Comparison of ENCODE assay signal across 1 cellular context in the genomic region with DNA sequence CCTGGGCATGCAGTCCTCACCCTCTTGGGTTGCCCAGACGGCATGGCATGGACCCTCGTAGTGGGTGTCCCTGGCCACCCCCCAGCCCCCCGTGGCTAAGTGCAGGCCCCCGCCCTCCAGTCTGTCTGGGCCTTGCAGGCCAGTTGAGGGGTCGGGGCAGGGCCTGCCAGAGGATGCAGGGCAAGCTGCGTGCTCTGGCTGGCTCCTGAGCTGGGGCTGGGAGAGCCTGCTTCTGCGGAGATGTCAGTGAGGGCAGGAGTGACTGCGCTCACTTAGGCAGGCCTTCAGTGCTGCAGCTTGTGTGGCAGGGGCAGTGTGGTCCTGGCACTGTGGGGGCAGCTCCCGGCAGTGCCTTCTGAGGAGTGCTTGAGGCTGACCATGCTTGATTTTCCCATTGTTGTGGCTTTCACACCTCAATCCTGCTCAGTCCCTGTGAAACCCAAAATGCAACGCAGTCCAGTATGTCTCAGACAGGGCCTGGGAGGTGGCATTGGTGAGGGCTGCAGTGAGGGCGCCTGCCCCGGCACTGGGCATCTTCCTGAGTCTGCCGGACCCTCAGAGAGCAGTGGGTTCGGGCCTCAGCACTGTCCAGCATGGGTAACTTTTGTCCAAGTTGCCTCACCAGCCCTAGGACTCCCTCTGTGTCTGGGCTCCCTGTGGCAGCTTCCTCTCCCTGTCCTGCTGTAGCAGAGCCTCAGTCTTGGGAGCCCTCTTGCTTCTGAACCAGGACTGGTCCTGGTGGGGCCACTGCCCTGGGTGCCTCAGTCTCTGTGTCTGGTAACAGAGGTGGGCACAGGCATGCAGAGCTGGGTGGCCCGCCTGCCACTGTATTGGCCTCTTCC.
TF ChIP-seq lines count a peak whose summit lies in the region.

No MANE protein-coding gene starts in this region.

TF ChIP-seq in HepG2, 621 proteins besides CTCF, POLR2A, EP300 and RAD21 (continued from another document):
- TF ChIP-seq, protein P1, sequence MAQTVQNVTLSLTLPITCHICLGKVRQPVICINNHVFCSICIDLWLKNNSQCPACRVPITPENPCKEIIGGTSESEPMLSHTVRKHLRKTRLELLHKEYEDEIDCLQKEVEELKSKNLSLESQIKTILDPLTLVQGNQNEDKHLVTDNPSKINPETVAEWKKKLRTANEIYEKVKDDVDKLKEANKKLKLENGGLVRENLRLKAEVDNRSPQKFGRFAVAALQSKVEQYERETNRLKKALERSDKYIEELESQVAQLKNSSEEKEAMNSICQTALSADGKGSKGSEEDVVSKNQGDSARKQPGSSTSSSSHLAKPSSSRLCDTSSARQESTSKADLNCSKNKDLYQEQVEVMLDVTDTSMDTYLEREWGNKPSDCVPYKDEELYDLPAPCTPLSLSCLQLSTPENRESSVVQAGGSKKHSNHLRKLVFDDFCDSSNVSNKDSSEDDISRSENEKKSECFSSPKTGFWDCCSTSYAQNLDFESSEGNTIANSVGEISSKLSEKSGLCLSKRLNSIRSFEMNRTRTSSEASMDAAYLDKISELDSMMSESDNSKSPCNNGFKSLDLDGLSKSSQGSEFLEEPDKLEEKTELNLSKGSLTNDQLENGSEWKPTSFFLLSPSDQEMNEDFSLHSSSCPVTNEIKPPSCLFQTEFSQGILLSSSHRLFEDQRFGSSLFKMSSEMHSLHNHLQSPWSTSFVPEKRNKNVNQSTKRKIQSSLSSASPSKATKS (CRISPR knock-in tag; IDR thresholded peaks at IDR 0.05): no peak
- TF ChIP-seq, protein P2, sequence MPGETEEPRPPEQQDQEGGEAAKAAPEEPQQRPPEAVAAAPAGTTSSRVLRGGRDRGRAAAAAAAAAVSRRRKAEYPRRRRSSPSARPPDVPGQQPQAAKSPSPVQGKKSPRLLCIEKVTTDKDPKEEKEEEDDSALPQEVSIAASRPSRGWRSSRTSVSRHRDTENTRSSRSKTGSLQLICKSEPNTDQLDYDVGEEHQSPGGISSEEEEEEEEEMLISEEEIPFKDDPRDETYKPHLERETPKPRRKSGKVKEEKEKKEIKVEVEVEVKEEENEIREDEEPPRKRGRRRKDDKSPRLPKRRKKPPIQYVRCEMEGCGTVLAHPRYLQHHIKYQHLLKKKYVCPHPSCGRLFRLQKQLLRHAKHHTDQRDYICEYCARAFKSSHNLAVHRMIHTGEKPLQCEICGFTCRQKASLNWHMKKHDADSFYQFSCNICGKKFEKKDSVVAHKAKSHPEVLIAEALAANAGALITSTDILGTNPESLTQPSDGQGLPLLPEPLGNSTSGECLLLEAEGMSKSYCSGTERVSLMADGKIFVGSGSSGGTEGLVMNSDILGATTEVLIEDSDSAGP (CRISPR knock-in tag; IDR thresholded peaks at IDR 0.05; ENCODE audit: borderline replicate concordance): no peak
- TF ChIP-seq NCOA2 (CRISPR knock-in tag; IDR thresholded peaks at IDR 0.05) (no peak), ZNF780A (CRISPR knock-in tag; IDR thresholded peaks at IDR 0.05) (no peak), ADNP (CRISPR knock-in tag; IDR thresholded peaks at IDR 0.05) (no peak), ZNF205 (CRISPR knock-in tag; IDR thresholded peaks at IDR 0.05) (no peak), SUZ12 (IDR thresholded peaks at IDR 0.05; ENCODE audit: low read depth, low read length) (no peak)
- TF ChIP-seq, protein P3, sequence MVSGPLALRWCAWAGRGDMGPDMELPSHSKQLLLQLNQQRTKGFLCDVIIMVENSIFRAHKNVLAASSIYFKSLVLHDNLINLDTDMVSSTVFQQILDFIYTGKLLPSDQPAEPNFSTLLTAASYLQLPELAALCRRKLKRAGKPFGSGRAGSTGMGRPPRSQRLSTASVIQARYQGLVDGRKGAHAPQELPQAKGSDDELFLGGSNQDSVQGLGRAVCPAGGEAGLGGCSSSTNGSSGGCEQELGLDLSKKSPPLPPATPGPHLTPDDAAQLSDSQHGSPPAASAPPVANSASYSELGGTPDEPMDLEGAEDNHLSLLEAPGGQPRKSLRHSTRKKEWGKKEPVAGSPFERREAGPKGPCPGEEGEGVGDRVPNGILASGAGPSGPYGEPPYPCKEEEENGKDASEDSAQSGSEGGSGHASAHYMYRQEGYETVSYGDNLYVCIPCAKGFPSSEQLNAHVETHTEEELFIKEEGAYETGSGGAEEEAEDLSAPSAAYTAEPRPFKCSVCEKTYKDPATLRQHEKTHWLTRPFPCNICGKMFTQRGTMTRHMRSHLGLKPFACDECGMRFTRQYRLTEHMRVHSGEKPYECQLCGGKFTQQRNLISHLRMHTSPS (CRISPR knock-in tag; IDR thresholded peaks at IDR 0.05; ENCODE audit: low read depth): no peak
- TF ChIP-seq, protein P4, sequence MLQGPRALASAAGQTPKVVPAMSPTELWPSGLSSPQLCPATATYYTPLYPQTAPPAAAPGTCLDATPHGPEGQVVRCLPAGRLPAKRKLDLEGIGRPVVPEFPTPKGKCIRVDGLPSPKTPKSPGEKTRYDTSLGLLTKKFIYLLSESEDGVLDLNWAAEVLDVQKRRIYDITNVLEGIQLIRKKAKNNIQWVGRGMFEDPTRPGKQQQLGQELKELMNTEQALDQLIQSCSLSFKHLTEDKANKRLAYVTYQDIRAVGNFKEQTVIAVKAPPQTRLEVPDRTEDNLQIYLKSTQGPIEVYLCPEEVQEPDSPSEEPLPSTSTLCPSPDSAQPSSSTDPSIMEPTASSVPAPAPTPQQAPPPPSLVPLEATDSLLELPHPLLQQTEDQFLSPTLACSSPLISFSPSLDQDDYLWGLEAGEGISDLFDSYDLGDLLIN (CRISPR knock-in tag; IDR thresholded peaks at IDR 0.05; ENCODE audit: borderline replicate concordance): no peak
- TF ChIP-seq, protein P5, sequence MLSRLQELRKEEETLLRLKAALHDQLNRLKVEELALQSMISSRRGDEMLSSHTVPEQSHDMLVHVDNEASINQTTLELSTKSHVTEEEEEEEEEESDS (CRISPR knock-in tag; IDR thresholded peaks at IDR 0.05; ENCODE audit: borderline replicate concordance): no peak
- TF ChIP-seq, protein P6, sequence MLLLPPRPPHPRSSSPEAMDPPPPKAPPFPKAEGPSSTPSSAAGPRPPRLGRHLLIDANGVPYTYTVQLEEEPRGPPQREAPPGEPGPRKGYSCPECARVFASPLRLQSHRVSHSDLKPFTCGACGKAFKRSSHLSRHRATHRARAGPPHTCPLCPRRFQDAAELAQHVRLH (CRISPR knock-in tag; IDR thresholded peaks at IDR 0.05; ENCODE audit: borderline replicate concordance, low read depth): no peak
TF ChIP-seq in HepG2: peak in this region for 0.
